In genomic region chr12:104060791-104061190, GRCh38 we compare ENCODE assay signal across 18 cellular contexts. TPM values are rescaled to one million over a fixed set of nuclear protein-coding genes. Genes with fewer than 3 reads are reported as not detected.
"Had no signal": no experiment of that assay in that cellular context is flagged by ENCODE, and none has a peak within 500 bp of the region (broad histone marks: within the 10 kb centered on the region; RNA-seq: fewer than 3 reads in every experiment).

No MANE protein-coding gene starts in this region.

- H3K27ac ChIP-seq: body of pancreas, upper lobe of left lung had no signal

- DNase-seq: activated CD4-positive, alpha-beta T cell treated with anti-CD3 and anti-CD28 coated beads, Interleukin-2, amount 50 U/mL, for 4 hours; activated CD4-positive, CD25-positive, alpha-beta regulatory T cell treated with anti-CD3 and anti-CD28 coated beads, Interleukin-2, amount 50 U/mL, for 72 hours; activated effector memory CD4-positive, alpha-beta T cell treated with Interleukin-2 at 50 U/mL for 16 hours; activated T-cell treated with anti-CD3 and anti-CD28 coated beads, Interleukin-2, amount 50 U/mL, for 24 hours; amniotic stem cell; body of pancreas; effector memory CD8-positive, alpha-beta T cell; erythroblast; hypothalamus; naive thymus-derived CD4-positive, alpha-beta T cell; sigmoid colon; stimulated activated CD4-positive, alpha-beta T cell treated with anti-CD3 and anti-CD28 coated beads, Interleukin-2, amount 100 ng/mL, for 48 hours; stimulated activated naive CD4-positive, alpha-beta T cell treated with Interleukin-2 at 50 U/mL for 16 hours; upper lobe of left lung had no signal

- H3K4me3 Mint-ChIP-seq: activated T-cell treated with anti-CD3 and anti-CD28 coated beads, Interleukin-2, amount 50 U/mL, for 24 hours; effector memory CD8-positive, alpha-beta T cell had no signal

- H3K9me3 Mint-ChIP-seq: activated naive CD4-positive, alpha-beta T cell treated with anti-CD3 and anti-CD28 coated beads, Interleukin-2, amount 50 U/mL, for 72 hours; activated T-cell treated with anti-CD3 and anti-CD28 coated beads, Interleukin-2, amount 50 U/mL, for 24 hours; effector memory CD8-positive, alpha-beta T cell had no signal

- H3K36me3 Mint-ChIP-seq: activated naive CD4-positive, alpha-beta T cell treated with anti-CD3 and anti-CD28 coated beads, Interleukin-2, amount 50 U/mL, for 72 hours had no signal

- H3K4me3 ChIP-seq: body of pancreas, sigmoid colon, upper lobe of left lung had no signal

- H3K27me3 ChIP-seq: body of pancreas, sigmoid colon, upper lobe of left lung had no signal

- H3K27ac Mint-ChIP-seq: activated naive CD4-positive, alpha-beta T cell treated with anti-CD3 and anti-CD28 coated beads, Interleukin-2, amount 50 U/mL, for 72 hours; activated T-cell treated with anti-CD3 and anti-CD28 coated beads, Interleukin-2, amount 50 U/mL, for 24 hours; effector memory CD8-positive, alpha-beta T cell; naive thymus-derived CD4-positive, alpha-beta T cell; progenitor cell of endocrine pancreas had no signal

- H3K36me3 ChIP-seq: sigmoid colon, upper lobe of left lung had no signal

- H3K9me3 ChIP-seq: body of pancreas, sigmoid colon, upper lobe of left lung had no signal

RNA-seq across cellular contexts. Expression of gene GLT8D2, which starts 10.8 kb away (rescaled TPM):
- total RNA-seq: mononuclear cell; T-helper 2 cell treated with Interferon-gamma antibody and Interleukin-4, amounts not matched to agents 100 ng/mL and 5 ng/mL, for 36 hours had no signal
